10 cellular contexts compared by ENCODE assay signal in genomic region chr4:184850431-184851199, GRCh38. TPM values are rescaled to one million over a fixed set of nuclear protein-coding genes. Genes with fewer than 3 reads are reported as not detected.
DNase-seq lines count a peak whose midpoint lies in the region; ATAC-seq and TF ChIP-seq lines count a peak whose summit lies in the region.
"Had no signal": no experiment of that assay in that cellular context is flagged by ENCODE, and none has a peak within 500 bp of the region (broad histone marks: within the 10 kb centered on the region; RNA-seq: fewer than 3 reads in every experiment).

No MANE protein-coding gene starts in this region.

- 77 to 82% methylated on average over 8 to 10 of the region's 10 CpGs for WGBS in endodermal cell (ENCODE audit: insufficient coverage in 1 of 2, insufficient read length in 1 of 2), 2 experiments
- 70 to 80% methylated on average over 10 of the region's 10 CpGs for WGBS in body of pancreas, 2 donors

- POLR2A ChIA-PET in Caco-2 (lab: Charles Lee), result no interaction called here

- H3K27me3 Mint-ChIP-seq in endodermal cell (ENCODE audit: insufficient read depth) (no peaks in the 10 kb centered on the region), Caco-2 (ENCODE audit: insufficient read depth, unreplicated experiment) (no peaks in the 10 kb centered on the region)
- H3K27me3 Mint-ChIP-seq: IgD-negative memory B cell had no signal

- DNase-seq in Peyer's patch (peak in 2 of 3 donors; percentile 38 to 53), endodermal cell (no peak), body of pancreas (no peak), Caco-2 (no peak)
- no peak for DNase-seq in stimulated activated CD4-positive, alpha-beta T cell treated with anti-CD3 and anti-CD28 coated beads, Interleukin-2, amount 100 ng/mL, for 24 hours
- DNase-seq: left colon had no signal

- peak; percentile 10 for TF ChIP-seq POLR2A in GM10847 (IDR thresholded peaks at IDR 0.05; ENCODE audit: extremely low read depth, insufficient read length)
- TF ChIP-seq POLR2A in Peyer's patch (IDR thresholded peaks at IDR 0.05), result no peak
- peak in 1 of 3 donors; percentile 26 for TF ChIP-seq POLR2A in body of pancreas (IDR thresholded peaks at IDR 0.05)

- H3K27ac ChIP-seq in Peyer's patch, result peak overlapping the region in 1 of 4 donors; percentile 44
- H3K27ac ChIP-seq in endodermal cell (ENCODE audit: low read depth, low read length), result no peak overlapping the region
- H3K27ac ChIP-seq in body of pancreas, result peak overlapping the region in 2 of 4 donors; percentile 2 to 36

- H3K4me3 Mint-ChIP-seq in endodermal cell (no peak overlapping the region), Caco-2 (ENCODE audit: unreplicated experiment) (no peak overlapping the region)

- H3K36me3 ChIP-seq in Peyer's patch, result no peaks in the 10 kb centered on the region
- H3K36me3 ChIP-seq in endodermal cell (ENCODE audit: control insufficient read depth, insufficient read depth, low read length), result no peaks in the 10 kb centered on the region
- no peaks in the 10 kb centered on the region for H3K36me3 ChIP-seq in body of pancreas (replicated peaks in 1 of 2; ENCODE audit: insufficient read depth in 1 of 2, low read depth in 2 of 2)
- no peaks in the 10 kb centered on the region for H3K36me3 ChIP-seq in Caco-2 (ENCODE audit: control insufficient read depth, insufficient read depth, low read length)

- TF ChIP-seq CTCF in Peyer's patch (IDR thresholded peaks at IDR 0.05) (no peak), endodermal cell (conservative IDR thresholded peaks at IDR 0.05) (no peak), body of pancreas (IDR thresholded peaks at IDR 0.05) (no peak), Caco-2 (IDR thresholded peaks at IDR 0.05; ENCODE audit: insufficient read depth in 1 of 2, low read depth in 1 of 2, low read length in 1 of 2, severe bottlenecking in 1 of 2, unreplicated experiment in 1 of 2) (no peak)

- H3K4me3 ChIP-seq in Peyer's patch (no peak overlapping the region), endodermal cell (ENCODE audit: low read length) (no peak overlapping the region), body of pancreas (no peak overlapping the region), Caco-2 (ENCODE audit: low read depth, low read length) (no peak overlapping the region)

- H3K9me3 Mint-ChIP-seq in endodermal cell (no peaks in the 10 kb centered on the region), Caco-2 (ENCODE audit: unreplicated experiment) (no peaks in the 10 kb centered on the region)
- H3K9me3 Mint-ChIP-seq: IgD-negative memory B cell had no signal

- intact Hi-C loops in body of pancreas (cut with DNase I), result no loop called here
- intact Hi-C loops in Caco-2 (cut with micrococcal nuclease; ENCODE audit: unreplicated experiment), result no loop called here

- BruUV-seq in Caco-2 (replicated peaks; lab: Mats Ljungman, UMichigan), result no TSS peak

- no peak overlapping the region for H3K9ac ChIP-seq in endodermal cell (ENCODE audit: extremely low read depth, low read length, poor library complexity, severe bottlenecking)

- H3K27ac Mint-ChIP-seq in endodermal cell (no peak overlapping the region), Caco-2 (ENCODE audit: unreplicated experiment) (no peak overlapping the region)
- H3K27ac Mint-ChIP-seq: IgD-negative memory B cell had no signal

- ATAC-seq in GM19351 (IDR thresholded peaks at IDR 0.05; ENCODE audit: unreplicated experiment) (peak; percentile 53), HG02973 (IDR thresholded peaks at IDR 0.05; ENCODE audit: unreplicated experiment) (peak; percentile 53), body of pancreas (no peak)
- ATAC-seq: left colon had no signal

- H3K4me1 Mint-ChIP-seq in endodermal cell (no peaks in the 10 kb centered on the region), Caco-2 (ENCODE audit: low read depth, unreplicated experiment) (no peaks in the 10 kb centered on the region)

- H3K9me3 ChIP-seq in Peyer's patch (no peaks in the 10 kb centered on the region), endodermal cell (ENCODE audit: control insufficient read depth, low read length) (no peaks in the 10 kb centered on the region), body of pancreas (no peaks in the 10 kb centered on the region), Caco-2 (no peaks in the 10 kb centered on the region)

- peaks cover 0 to 4% (median 0%) of the 10 kb centered on the region in 4 donors for H3K4me1 ChIP-seq in Peyer's patch
- H3K4me1 ChIP-seq in endodermal cell (ENCODE audit: control insufficient read depth, insufficient read depth, low read length), result no peaks in the 10 kb centered on the region
- no peaks in the 10 kb centered on the region for H3K4me1 ChIP-seq in body of pancreas
- no peaks in the 10 kb centered on the region for H3K4me1 ChIP-seq in Caco-2

- H3K27me3 ChIP-seq in Peyer's patch, result no peaks in the 10 kb centered on the region
- no peaks in the 10 kb centered on the region for H3K27me3 ChIP-seq in endodermal cell (ENCODE audit: control insufficient read depth, insufficient read depth, low read length, poor library complexity, severe bottlenecking)
- no peaks in the 10 kb centered on the region for H3K27me3 ChIP-seq in body of pancreas
- H3K27me3 ChIP-seq in Caco-2 (replicated peaks; ENCODE audit: control insufficient read depth, insufficient read depth, low read length), result no peaks in the 10 kb centered on the region

- H3K36me3 Mint-ChIP-seq in endodermal cell (ENCODE audit: low read depth), result no peaks in the 10 kb centered on the region
- H3K36me3 Mint-ChIP-seq in Caco-2 (ENCODE audit: insufficient read depth, unreplicated experiment), result no peaks in the 10 kb centered on the region
- H3K36me3 Mint-ChIP-seq: IgD-negative memory B cell had no signal

- CTCF ChIA-PET in Caco-2 (lab: Charles Lee), result no interaction called here

RNA-seq across cellular contexts. Expression of gene ACSL1, which starts 24.8 kb away (rescaled TPM):
- total RNA-seq in Peyer's patch, result 10 to 100 TPM; 14.9 to 23.1 (median 18.1) TPM
- total RNA-seq in endodermal cell, result 1 to 10 TPM; 3.8 to 5.2 TPM
- polyA plus RNA-seq in endodermal cell (2013, experiment 1 of 2), result 14.2 TPM
- 16.0 TPM for polyA plus RNA-seq in endodermal cell (2013, experiment 2 of 2)
- total RNA-seq in body of pancreas, result 100 to 1,000 TPM in 1 of 2 donors, 10 to 100 TPM in 1; 36.6 to 193 TPM
- total RNA-seq in Caco-2 (2022), result 76.3 and 100 TPM in 2 replicates

Comparison
In these comparisons a context has a peak if more than half of its experiments do, and no peak if none do; other contexts are left out.
1. DNase-seq: peak in Peyer's patch (2 of 3); none in endodermal cell (single experiment), body of pancreas (0 of 4), Caco-2 (0 of 2) and stimulated activated CD4-positive, alpha-beta T cell treated with anti-CD3 and anti-CD28 coated beads, Interleukin-2, amount 100 ng/mL, for 24 hours (0 of 2).